In genomic region chr18:371616-371998, GRCh38 we compare ENCODE assay signal across 16 cellular contexts.
DNase-seq lines count a peak whose midpoint lies in the region; ATAC-seq, FAIRE-seq and TF ChIP-seq lines count a peak whose summit lies in the region.
"Had no signal": no experiment of that assay in that cellular context is flagged by ENCODE, and none has a peak within 500 bp of the region (broad histone marks: within the 10 kb centered on the region; RNA-seq: fewer than 3 reads in every experiment).

No MANE protein-coding gene starts in this region.

- WGBS in GM23248 (ENCODE audit: low coverage in 1 of 2, low lambda C conversion rate in 2 of 2, missing lambda C conversion rate in 2 of 2), 2 experiments = 89 to 91% methylated on average over 7 of the region's 7 CpGs

- H3K9ac ChIP-seq in subcutaneous abdominal adipose tissue (ENCODE audit: low read length in 5 of 5) (no peak overlapping the region), kidney (ENCODE audit: low read length in 2 of 2) (no peak overlapping the region), GM23248 (no peak overlapping the region)

- H3K4me3 ChIP-seq in subcutaneous abdominal adipose tissue (ENCODE audit: low read depth in 1 of 5, low read length in 5 of 5) (no peak overlapping the region), kidney (ENCODE audit: low read length in 2 of 2) (no peak overlapping the region), GM23248 (no peak overlapping the region)

- no peak for FAIRE-seq in kidney (lab: Jason Lieb, UNC)

- no peaks in the 10 kb centered on the region for H3K9me3 Mint-ChIP-seq in chondrocyte (ENCODE audit: low read depth)
- H3K9me3 Mint-ChIP-seq: activated naive CD8-positive, alpha-beta T cell treated with anti-CD3 and anti-CD28 coated beads for 36 hours; naive thymus-derived CD4-positive, alpha-beta T cell; stimulated activated naive CD8-positive, alpha-beta T cell treated with anti-CD3 and anti-CD28 coated beads, Interleukin-15, Interleukin-2, amounts not matched to agents 100 ng/mL and 50 ng/mL, for 24 hours had no signal

- ATAC-seq in GM21526 (IDR thresholded peaks at IDR 0.05; ENCODE audit: low FRiP score, unreplicated experiment) (peak; percentile 46), left colon (no peak)
- ATAC-seq: activated CD4-positive, alpha-beta T cell treated with anti-CD3 and anti-CD28 coated beads for 36 hours; naive thymus-derived CD4-positive, alpha-beta T cell had no signal

- peaks cover 46% of the 10 kb centered on the region for H3K4me1 Mint-ChIP-seq in chondrocyte (ENCODE audit: low read depth)
- H3K4me1 Mint-ChIP-seq: activated CD4-positive, alpha-beta T cell treated with anti-CD3 and anti-CD28 coated beads for 36 hours; activated naive CD8-positive, alpha-beta T cell treated with anti-CD3 and anti-CD28 coated beads for 36 hours; naive thymus-derived CD4-positive, alpha-beta T cell had no signal

- no peaks in the 10 kb centered on the region for H3K36me3 ChIP-seq in subcutaneous abdominal adipose tissue (ENCODE audit: control insufficient read depth in 5 of 5, insufficient read depth in 5 of 5, low read length in 5 of 5)
- no peaks in the 10 kb centered on the region for H3K36me3 ChIP-seq in kidney (ENCODE audit: control insufficient read depth in 1 of 2, insufficient read depth in 2 of 2, low read length in 2 of 2)
- no peaks in the 10 kb centered on the region for H3K36me3 ChIP-seq in GM23248 (ENCODE audit: low read depth)

- H2AFZ ChIP-seq in GM23248 = no peak overlapping the region

- H3K4me1 ChIP-seq in subcutaneous abdominal adipose tissue (ENCODE audit: control insufficient read depth in 5 of 5, insufficient read depth in 5 of 5, low read length in 5 of 5) (peaks cover 10 to 55% (median 39%) of the 10 kb centered on the region in 5 donors), kidney (ENCODE audit: control insufficient read depth in 1 of 2, insufficient read depth in 1 of 2, low read depth in 1 of 2, low read length in 2 of 2) (peaks cover 0 to 3% of the 10 kb centered on the region in 2 donors), GM23248 (ENCODE audit: insufficient read depth) (no peaks in the 10 kb centered on the region; the same call in 1 of the 2 replicates)

- TF ChIP-seq CTCF in chondrocyte (IDR thresholded peaks at IDR 0.05) (no peak), kidney (IDR thresholded peaks at IDR 0.05; ENCODE audit: borderline replicate concordance, extremely low read depth, insufficient read depth) (no peak)

- H3F3A ChIP-seq in GM23248 (ENCODE audit: insufficient read depth) = no peaks in the 10 kb centered on the region

- DNase-seq in chondrocyte (ENCODE audit: low spot score) (no peak), left kidney (ENCODE audit: low read depth, low spot score) (peak; percentile 49), kidney (no peak), GM23248 (no peak), NCI-H1417 treated with DMSO at 0.1 percent for 48 hours (lab: John Stamatoyannopoulos, UW) (no peak), left colon (no peak)
- DNase-seq: activated CD4-positive, alpha-beta T cell treated with anti-CD3 and anti-CD28 coated beads for 36 hours; activated naive CD8-positive, alpha-beta T cell treated with anti-CD3 and anti-CD28 coated beads for 36 hours; activated T-cell treated with anti-CD3 and anti-CD28 coated beads for 4 hours; naive thymus-derived CD4-positive, alpha-beta T cell; NCI-H2029 treated with DMSO at 0.1 percent for 48 hours; NCI-H748 treated with DMSO at 0.1 percent for 48 hours; T-helper 2 cell had no signal

- peak overlapping the region; percentile 85 for H3K27ac Mint-ChIP-seq in chondrocyte (ENCODE audit: unreplicated experiment)
- H3K27ac Mint-ChIP-seq: activated CD4-positive, alpha-beta T cell treated with anti-CD3 and anti-CD28 coated beads for 36 hours; activated naive CD8-positive, alpha-beta T cell treated with anti-CD3 and anti-CD28 coated beads for 36 hours; naive thymus-derived CD4-positive, alpha-beta T cell; stimulated activated naive CD8-positive, alpha-beta T cell treated with anti-CD3 and anti-CD28 coated beads, Interleukin-15, Interleukin-2, amounts not matched to agents 100 ng/mL and 50 ng/mL, for 24 hours had no signal

- in situ Hi-C loops in GM23248 (cut with MboI) = no loop called here

- H3K9me3 ChIP-seq in subcutaneous abdominal adipose tissue (ENCODE audit: control insufficient read depth in 5 of 5, low read length in 5 of 5) = no peaks in the 10 kb centered on the region
- H3K9me3 ChIP-seq in kidney (ENCODE audit: control insufficient read depth in 1 of 2, low read length in 2 of 2) = no peaks in the 10 kb centered on the region
- H3K9me3 ChIP-seq in GM23248 (ENCODE audit: low read depth) = no peaks in the 10 kb centered on the region

- H3K36me3 Mint-ChIP-seq in chondrocyte (ENCODE audit: low read depth) = no peaks in the 10 kb centered on the region
- H3K36me3 Mint-ChIP-seq: activated naive CD8-positive, alpha-beta T cell treated with anti-CD3 and anti-CD28 coated beads for 36 hours; naive thymus-derived CD4-positive, alpha-beta T cell had no signal

- peak overlapping the region; percentile 46 for H3K4me3 Mint-ChIP-seq in chondrocyte (ENCODE audit: unreplicated experiment)
- H3K4me3 Mint-ChIP-seq: activated CD4-positive, alpha-beta T cell treated with anti-CD3 and anti-CD28 coated beads for 36 hours; activated naive CD8-positive, alpha-beta T cell treated with anti-CD3 and anti-CD28 coated beads for 36 hours; naive thymus-derived CD4-positive, alpha-beta T cell; stimulated activated naive CD8-positive, alpha-beta T cell treated with anti-CD3 and anti-CD28 coated beads, Interleukin-15, Interleukin-2, amounts not matched to agents 100 ng/mL and 50 ng/mL, for 24 hours had no signal

- H4K20me1 ChIP-seq in GM23248 (ENCODE audit: insufficient read depth) = no peaks in the 10 kb centered on the region

- H3K9me2 ChIP-seq in GM23248 (ENCODE audit: insufficient read depth) = no peaks in the 10 kb centered on the region

- no peaks in the 10 kb centered on the region for H3K79me2 ChIP-seq in GM23248 (ENCODE audit: insufficient read depth)

- H3K27me3 Mint-ChIP-seq in chondrocyte (ENCODE audit: low read depth) = no peaks in the 10 kb centered on the region
- H3K27me3 Mint-ChIP-seq: activated CD4-positive, alpha-beta T cell treated with anti-CD3 and anti-CD28 coated beads for 36 hours; stimulated activated naive CD8-positive, alpha-beta T cell treated with anti-CD3 and anti-CD28 coated beads, Interleukin-15, Interleukin-2, amounts not matched to agents 100 ng/mL and 50 ng/mL, for 24 hours had no signal

- intact Hi-C loops in kidney (cut with DNase I) = no loop called here
- intact Hi-C loops in left colon (cut with DNase I, micrococcal nuclease) = no loop called here

- H3K4me2 ChIP-seq in GM23248 (ENCODE audit: unreplicated experiment) = no peak overlapping the region

- H3K27me3 ChIP-seq in subcutaneous abdominal adipose tissue (ENCODE audit: control insufficient read depth in 5 of 5, insufficient read depth in 4 of 5, low read length in 5 of 5) (peaks cover 0 to 3% (median 0%) of the 10 kb centered on the region in 5 donors), GM23248 (replicated peaks; ENCODE audit: insufficient read depth) (no peaks in the 10 kb centered on the region)

- peak overlapping the region; percentile 31 for H3K27ac ChIP-seq in subcutaneous abdominal adipose tissue (ENCODE audit: low read depth, low read length)
- H3K27ac ChIP-seq in kidney (ENCODE audit: low read depth in 2 of 2, low read length in 2 of 2) = no peak overlapping the region
- H3K27ac ChIP-seq in GM23248 = no peak overlapping the region
